10 cellular contexts compared by ENCODE assay signal in the genomic region with DNA sequence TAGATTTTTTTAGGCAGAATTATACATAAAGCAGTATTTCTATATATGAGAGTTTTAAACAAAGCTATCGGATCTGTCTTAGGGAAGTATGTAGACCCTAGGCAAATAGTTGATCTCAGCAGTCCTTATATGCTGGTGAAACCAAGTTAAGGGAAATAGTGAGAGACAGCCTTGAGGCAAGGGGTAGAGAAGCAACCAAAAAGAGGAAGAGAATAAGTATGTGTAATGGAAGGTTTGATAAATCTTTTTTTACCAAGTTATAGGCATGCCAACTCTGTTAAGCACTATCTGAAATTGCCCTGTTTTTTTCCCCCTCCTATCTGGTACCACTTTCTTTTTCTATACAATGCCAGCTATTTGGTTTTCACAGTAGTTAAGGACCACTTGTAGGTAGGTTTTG. TPM values are rescaled to one million over a fixed set of nuclear protein-coding genes. Genes with fewer than 3 reads are reported as not detected.
DNase-seq lines count a peak whose midpoint lies in the region; ATAC-seq and TF ChIP-seq lines count a peak whose summit lies in the region.
"Had no signal": no experiment of that assay in that cellular context is flagged by ENCODE, and none has a peak within 500 bp of the region (broad histone marks: within the 10 kb centered on the region; RNA-seq: fewer than 3 reads in every experiment).

No MANE protein-coding gene starts in this region.

- no peak overlapping the region for H3K27ac ChIP-seq in lower lobe of right lung

- intact Hi-C loops in lower lobe of right lung (cut with DNase I) = no loop called here

- no peaks in the 10 kb centered on the region for H3K27me3 ChIP-seq in lower lobe of right lung (ENCODE audit: low read depth)

- no peaks in the 10 kb centered on the region for H3K4me1 ChIP-seq in lower lobe of right lung

- no peak overlapping the region for H3K4me3 ChIP-seq in lower lobe of right lung

- in situ Hi-C loops in KBM-7 (cut with MboI; ENCODE audit: low pct_unique_long_range_greater_than_20kb, low sequenced_read_pairs) (no loop called here), GM13976 (cut with MboI; ENCODE audit: low sequenced_read_pairs, unreplicated experiment) (no loop called here)

- DNase-seq in KBM-7 (peak; percentile 35), lower lobe of right lung (no peak), NCI-H2107 (lab: John Stamatoyannopoulos, UW) (no peak), GM13976 (ENCODE audit: low spot score) (no peak)
- DNase-seq: activated T-cell treated with anti-CD3 and anti-CD28 coated beads for 4 hours, MM.1S had no signal

- TF ChIP-seq CTCF in lower lobe of right lung (IDR thresholded peaks at IDR 0.05) (no peak), GM13976 (IDR thresholded peaks at IDR 0.05; ENCODE audit: borderline replicate concordance, control extremely low read depth, extremely low read depth, insufficient read depth, missing control alignments) (no peak)

- ATAC-seq in GM18907 (IDR thresholded peaks at IDR 0.05; ENCODE audit: unreplicated experiment) (peak; percentile 52), HG02588 (IDR thresholded peaks at IDR 0.05; ENCODE audit: unreplicated experiment) (peak; percentile 60), lower lobe of right lung (peak; percentile 39 to 55), HG02571 (IDR thresholded peaks at IDR 0.05; ENCODE audit: unreplicated experiment) (no peak)

- no peaks in the 10 kb centered on the region for H3K36me3 ChIP-seq in lower lobe of right lung

- no peaks in the 10 kb centered on the region for H3K9me3 ChIP-seq in lower lobe of right lung

RNA-seq across cellular contexts. Expression of a gene that starts 19.9 kb away (rescaled TPM):
- total RNA-seq in lower lobe of right lung = 10.4 TPM
- total RNA-seq: endothelial cell of umbilical vein had no signal

RNA-seq across cellular contexts. Expression of a gene that starts 44.3 kb away (rescaled TPM):
- 48.4 TPM for total RNA-seq in lower lobe of right lung

RNA-seq across cellular contexts. Expression of a gene that starts 49.0 kb away (rescaled TPM):
- 51.0 TPM for total RNA-seq in lower lobe of right lung
